In genomic region chr11:121041072-121041471, GRCh38 we compare ENCODE assay signal across 27 cellular contexts. TPM values are rescaled to one million over a fixed set of nuclear protein-coding genes. Genes with fewer than 3 reads are reported as not detected.
"Had no signal": no experiment of that assay in that cellular context is flagged by ENCODE, and none has a peak within 500 bp of the region (broad histone marks: within the 10 kb centered on the region; RNA-seq: fewer than 3 reads in every experiment).

No MANE protein-coding gene starts in this region.

- H3K9me3 ChIP-seq: adrenal gland had no signal

- DNase-seq: activated CD4-positive, alpha-beta T cell treated with anti-CD3 and anti-CD28 coated beads for 4 hours; activated CD8-positive, alpha-beta memory T cell treated with anti-CD3 and anti-CD28 coated beads, Interleukin-2, amount 50 U/mL, for 48 hours; activated CD8-positive, alpha-beta T cell treated with anti-CD3 and anti-CD28 coated beads, Interleukin-2, amount 10 ng/mL, durations not matched to agents 7 days and 5 days; activated naive CD4-positive, alpha-beta T cell treated with anti-CD3 and anti-CD28 coated beads, Interleukin-2, amount 50 U/mL, for 16 hours; activated naive CD8-positive, alpha-beta T cell treated with anti-CD3 and anti-CD28 coated beads, Interleukin-2, amount 10 ng/mL, durations not matched to agents 7 days and 5 days; activated T-cell treated with anti-CD3 and anti-CD28 coated beads, Interleukin-2, amount 50 U/mL, for 1 hour; adrenal gland; anterior cingulate cortex; cerebellar nuclear complex; NCI-H1092 treated with DMSO at 0.1 percent for 48 hours; NCI-H1417 treated with DMSO at 0.1 percent for 48 hours; NCI-H1694; NCI-H2029; NCI-H2107; NCI-H2171 treated with DMSO at 0.1 percent for 48 hours; NCI-H226; NCI-H526; NCI-H774; OCI-M1; RPMI8226; T-helper 1 cell; WERI-Rb-1 had no signal

- H3K36me3 ChIP-seq: adrenal gland, WERI-Rb-1 had no signal

- H3K27me3 ChIP-seq: adrenal gland had no signal

- H3K27ac ChIP-seq: adrenal gland, SK-N-MC, WERI-Rb-1 had no signal

- H3K4me3 ChIP-seq: adrenal gland, SK-N-MC had no signal

- ATAC-seq: activated CD4-positive, CD25-positive, alpha-beta regulatory T cell treated with anti-CD3 and anti-CD28 coated beads, Interleukin-2, amount 50 U/mL, for 24 hours; activated CD8-positive, alpha-beta T cell treated with anti-CD3 and anti-CD28 coated beads, Interleukin-2, amount 10 ng/mL, durations not matched to agents 7 days and 5 days; Panc1; Right ventricle myocardium inferior had no signal

RNA-seq across cellular contexts. Expression of gene TECTA, which starts 60.0 kb away (rescaled TPM):
- total RNA-seq: NCI-H460 had no signal
